ENCODE assay signal across 1 cellular context in genomic region chr21:36115138-36115710, GRCh38.
TF ChIP-seq lines count a peak whose summit lies in the region.

No MANE protein-coding gene starts in this region.

TF ChIP-seq in WTC11, 78 proteins besides CTCF, POLR2A, EP300 and RAD21:
- TF ChIP-seq NFATC4 (CRISPR knock-in tag; IDR thresholded peaks at IDR 0.05) = no peak
- TF ChIP-seq TEAD4 (CRISPR knock-in tag; IDR thresholded peaks at IDR 0.05) = no peak
- no peak for TF ChIP-seq CDX4 (CRISPR knock-in tag; IDR thresholded peaks at IDR 0.05; ENCODE audit: borderline replicate concordance)
- TF ChIP-seq ZNF396 (CRISPR knock-in tag; IDR thresholded peaks at IDR 0.05; ENCODE audit: borderline replicate concordance) = no peak
- TF ChIP-seq OVOL2 (CRISPR knock-in tag; IDR thresholded peaks at IDR 0.05; ENCODE audit: borderline replicate concordance) = no peak
- no peak for TF ChIP-seq RORB (CRISPR knock-in tag; IDR thresholded peaks at IDR 0.05)
- no peak for TF ChIP-seq GTF2I (CRISPR knock-in tag; conservative IDR thresholded peaks at IDR 0.05)
- TF ChIP-seq, protein P1, sequence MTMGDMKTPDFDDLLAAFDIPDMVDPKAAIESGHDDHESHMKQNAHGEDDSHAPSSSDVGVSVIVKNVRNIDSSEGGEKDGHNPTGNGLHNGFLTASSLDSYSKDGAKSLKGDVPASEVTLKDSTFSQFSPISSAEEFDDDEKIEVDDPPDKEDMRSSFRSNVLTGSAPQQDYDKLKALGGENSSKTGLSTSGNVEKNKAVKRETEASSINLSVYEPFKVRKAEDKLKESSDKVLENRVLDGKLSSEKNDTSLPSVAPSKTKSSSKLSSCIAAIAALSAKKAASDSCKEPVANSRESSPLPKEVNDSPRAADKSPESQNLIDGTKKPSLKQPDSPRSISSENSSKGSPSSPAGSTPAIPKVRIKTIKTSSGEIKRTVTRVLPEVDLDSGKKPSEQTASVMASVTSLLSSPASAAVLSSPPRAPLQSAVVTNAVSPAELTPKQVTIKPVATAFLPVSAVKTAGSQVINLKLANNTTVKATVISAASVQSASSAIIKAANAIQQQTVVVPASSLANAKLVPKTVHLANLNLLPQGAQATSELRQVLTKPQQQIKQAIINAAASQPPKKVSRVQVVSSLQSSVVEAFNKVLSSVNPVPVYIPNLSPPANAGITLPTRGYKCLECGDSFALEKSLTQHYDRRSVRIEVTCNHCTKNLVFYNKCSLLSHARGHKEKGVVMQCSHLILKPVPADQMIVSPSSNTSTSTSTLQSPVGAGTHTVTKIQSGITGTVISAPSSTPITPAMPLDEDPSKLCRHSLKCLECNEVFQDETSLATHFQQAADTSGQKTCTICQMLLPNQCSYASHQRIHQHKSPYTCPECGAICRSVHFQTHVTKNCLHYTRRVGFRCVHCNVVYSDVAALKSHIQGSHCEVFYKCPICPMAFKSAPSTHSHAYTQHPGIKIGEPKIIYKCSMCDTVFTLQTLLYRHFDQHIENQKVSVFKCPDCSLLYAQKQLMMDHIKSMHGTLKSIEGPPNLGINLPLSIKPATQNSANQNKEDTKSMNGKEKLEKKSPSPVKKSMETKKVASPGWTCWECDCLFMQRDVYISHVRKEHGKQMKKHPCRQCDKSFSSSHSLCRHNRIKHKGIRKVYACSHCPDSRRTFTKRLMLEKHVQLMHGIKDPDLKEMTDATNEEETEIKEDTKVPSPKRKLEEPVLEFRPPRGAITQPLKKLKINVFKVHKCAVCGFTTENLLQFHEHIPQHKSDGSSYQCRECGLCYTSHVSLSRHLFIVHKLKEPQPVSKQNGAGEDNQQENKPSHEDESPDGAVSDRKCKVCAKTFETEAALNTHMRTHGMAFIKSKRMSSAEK (CRISPR knock-in tag; IDR thresholded peaks at IDR 0.05; ENCODE audit: borderline replicate concordance) = no peak
- TF ChIP-seq, protein P2, sequence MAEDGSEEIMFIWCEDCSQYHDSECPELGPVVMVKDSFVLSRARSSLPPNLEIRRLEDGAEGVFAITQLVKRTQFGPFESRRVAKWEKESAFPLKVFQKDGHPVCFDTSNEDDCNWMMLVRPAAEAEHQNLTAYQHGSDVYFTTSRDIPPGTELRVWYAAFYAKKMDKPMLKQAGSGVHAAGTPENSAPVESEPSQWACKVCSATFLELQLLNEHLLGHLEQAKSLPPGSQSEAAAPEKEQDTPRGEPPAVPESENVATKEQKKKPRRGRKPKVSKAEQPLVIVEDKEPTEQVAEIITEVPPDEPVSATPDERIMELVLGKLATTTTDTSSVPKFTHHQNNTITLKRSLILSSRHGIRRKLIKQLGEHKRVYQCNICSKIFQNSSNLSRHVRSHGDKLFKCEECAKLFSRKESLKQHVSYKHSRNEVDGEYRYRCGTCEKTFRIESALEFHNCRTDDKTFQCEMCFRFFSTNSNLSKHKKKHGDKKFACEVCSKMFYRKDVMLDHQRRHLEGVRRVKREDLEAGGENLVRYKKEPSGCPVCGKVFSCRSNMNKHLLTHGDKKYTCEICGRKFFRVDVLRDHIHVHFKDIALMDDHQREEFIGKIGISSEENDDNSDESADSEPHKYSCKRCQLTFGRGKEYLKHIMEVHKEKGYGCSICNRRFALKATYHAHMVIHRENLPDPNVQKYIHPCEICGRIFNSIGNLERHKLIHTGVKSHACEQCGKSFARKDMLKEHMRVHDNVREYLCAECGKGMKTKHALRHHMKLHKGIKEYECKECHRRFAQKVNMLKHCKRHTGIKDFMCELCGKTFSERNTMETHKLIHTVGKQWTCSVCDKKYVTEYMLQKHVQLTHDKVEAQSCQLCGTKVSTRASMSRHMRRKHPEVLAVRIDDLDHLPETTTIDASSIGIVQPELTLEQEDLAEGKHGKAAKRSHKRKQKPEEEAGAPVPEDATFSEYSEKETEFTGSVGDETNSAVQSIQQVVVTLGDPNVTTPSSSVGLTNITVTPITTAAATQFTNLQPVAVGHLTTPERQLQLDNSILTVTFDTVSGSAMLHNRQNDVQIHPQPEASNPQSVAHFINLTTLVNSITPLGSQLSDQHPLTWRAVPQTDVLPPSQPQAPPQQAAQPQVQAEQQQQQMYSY (CRISPR knock-in tag; IDR thresholded peaks at IDR 0.05) = no peak
- TF ChIP-seq ZNF416 (CRISPR knock-in tag; IDR thresholded peaks at IDR 0.05) = no peak
- TF ChIP-seq, protein P3, sequence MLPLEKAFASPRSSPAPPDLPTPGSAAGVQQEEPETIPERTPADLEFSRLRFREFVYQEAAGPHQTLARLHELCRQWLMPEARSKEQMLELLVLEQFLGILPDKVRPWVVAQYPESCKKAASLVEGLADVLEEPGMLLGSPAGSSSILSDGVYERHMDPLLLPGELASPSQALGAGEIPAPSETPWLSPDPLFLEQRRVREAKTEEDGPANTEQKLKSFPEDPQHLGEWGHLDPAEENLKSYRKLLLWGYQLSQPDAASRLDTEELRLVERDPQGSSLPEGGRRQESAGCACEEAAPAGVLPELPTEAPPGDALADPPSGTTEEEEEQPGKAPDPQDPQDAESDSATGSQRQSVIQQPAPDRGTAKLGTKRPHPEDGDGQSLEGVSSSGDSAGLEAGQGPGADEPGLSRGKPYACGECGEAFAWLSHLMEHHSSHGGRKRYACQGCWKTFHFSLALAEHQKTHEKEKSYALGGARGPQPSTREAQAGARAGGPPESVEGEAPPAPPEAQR (CRISPR knock-in tag; IDR thresholded peaks at IDR 0.05) = no peak
- no peak for TF ChIP-seq NR1H2 (CRISPR knock-in tag; IDR thresholded peaks at IDR 0.05)
